In the genomic region with DNA sequence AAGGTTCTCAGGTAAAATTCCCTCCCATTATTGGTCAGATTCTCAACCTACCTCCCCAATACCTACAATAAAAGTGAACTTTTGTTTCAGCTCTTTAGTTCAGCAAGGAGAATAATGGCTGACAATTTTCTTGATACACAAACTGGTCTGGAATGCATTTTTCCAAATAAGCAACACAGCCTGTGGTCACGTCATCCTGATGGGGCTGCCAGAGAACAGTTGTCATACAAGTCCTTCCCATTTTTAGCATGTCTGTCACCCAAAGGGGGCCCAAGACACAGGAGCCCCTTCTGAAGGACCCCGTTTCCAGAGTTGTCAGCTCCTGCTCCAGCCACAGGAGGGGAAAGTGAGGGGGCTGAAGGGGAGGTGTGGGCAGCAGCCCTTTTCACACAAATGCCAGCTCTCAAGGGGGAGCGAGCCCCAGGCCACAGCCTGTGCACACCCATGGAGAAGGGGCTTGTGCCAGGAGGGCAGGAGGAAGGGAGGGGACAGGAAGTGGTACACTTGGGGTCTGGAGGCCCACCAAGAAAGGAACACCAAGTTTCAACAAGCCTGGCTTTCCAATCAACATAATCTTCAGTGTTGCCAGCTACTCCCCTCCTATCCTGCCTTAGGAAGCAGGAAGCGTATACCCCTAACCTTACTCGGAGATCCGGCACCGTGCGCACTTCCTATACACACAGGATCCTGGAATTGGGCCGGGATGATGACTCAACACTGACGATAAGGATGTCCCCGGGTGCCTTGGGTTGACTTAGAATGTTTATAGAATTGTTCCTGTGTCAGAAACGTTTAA, we compare ENCODE assay signal across 13 cellular contexts. TPM values are rescaled to one million over a fixed set of nuclear protein-coding genes. Genes with fewer than 3 reads are reported as not detected.
DNase-seq lines count a peak whose midpoint lies in the region; ATAC-seq and TF ChIP-seq lines count a peak whose summit lies in the region.
"Had no signal": no experiment of that assay in that cellular context is flagged by ENCODE, and none has a peak within 500 bp of the region (broad histone marks: within the 10 kb centered on the region; RNA-seq: fewer than 3 reads in every experiment).

No MANE protein-coding gene starts in this region.

- TF ChIP-seq CTCF in astrocyte of the spinal cord (IDR thresholded peaks at IDR 0.05; ENCODE audit: low read depth, low read length): no peak
- no peak for TF ChIP-seq CTCF in left ventricle myocardium inferior (IDR thresholded peaks at IDR 0.05; ENCODE audit: borderline replicate concordance)

- no peak overlapping the region for H3K4me3 ChIP-seq in astrocyte of the spinal cord (ENCODE audit: low read depth, low read length)
- H3K4me3 ChIP-seq in left ventricle myocardium inferior: no peak overlapping the region
- peak overlapping the region in 1 of 3 donors; percentile 31 for H3K4me3 ChIP-seq in skeletal muscle tissue (ENCODE audit: low read length in 3 of 3)

- H3K27me3 ChIP-seq in left ventricle myocardium inferior (ENCODE audit: low read depth): no peaks in the 10 kb centered on the region
- H3K27me3 ChIP-seq in skeletal muscle tissue (ENCODE audit: control insufficient read depth in 3 of 3, insufficient read depth in 3 of 3, low read length in 3 of 3): no peaks in the 10 kb centered on the region

- intact Hi-C loops in left ventricle myocardium inferior (cut with micrococcal nuclease): no loop called here

- TF ChIP-seq POLR2A in erythroblast (IDR thresholded peaks at IDR 0.05; ENCODE audit: low read length): no peak

- ATAC-seq in activated T-helper 17 cell treated with anti-CD3 and anti-CD28 coated beads, Interleukin-2, amount 50 U/mL, for 72 hours (replicated peaks): no peak
- ATAC-seq: stimulated activated naive CD8-positive, alpha-beta T cell treated with anti-CD3 and anti-CD28 coated beads, Interleukin-15, Interleukin-2, amounts not matched to agents 100 U/mL and 50 U/mL, for 24 hours; T-cell had no signal

- H3K36me3 Mint-ChIP-seq in activated T-helper 17 cell treated with anti-CD3 and anti-CD28 coated beads, Interleukin-2, amount 50 U/mL, for 72 hours (ENCODE audit: low read depth): no peaks in the 10 kb centered on the region
- H3K36me3 Mint-ChIP-seq: T-cell had no signal

- in situ Hi-C loops in astrocyte of the spinal cord (cut with HindIII; ENCODE audit: low sequenced_read_pairs): no loop called here

- no peaks in the 10 kb centered on the region for H3K27me3 Mint-ChIP-seq in activated T-helper 17 cell treated with anti-CD3 and anti-CD28 coated beads, Interleukin-2, amount 50 U/mL, for 72 hours

- H3K4me3 Mint-ChIP-seq in activated T-helper 17 cell treated with anti-CD3 and anti-CD28 coated beads, Interleukin-2, amount 50 U/mL, for 72 hours: no peak overlapping the region
- H3K4me3 Mint-ChIP-seq: nephron, T-cell had no signal

- no peak overlapping the region for H3K27ac Mint-ChIP-seq in activated T-helper 17 cell treated with anti-CD3 and anti-CD28 coated beads, Interleukin-2, amount 50 U/mL, for 72 hours
- H3K27ac Mint-ChIP-seq: nephron, T-cell had no signal

- H3K36me3 ChIP-seq in left ventricle myocardium inferior: peaks cover 60% of the 10 kb centered on the region
- H3K36me3 ChIP-seq in skeletal muscle tissue (ENCODE audit: control insufficient read depth in 3 of 3, insufficient read depth in 3 of 3, low read length in 3 of 3): peaks cover 29 to 61% (median 35%) of the 10 kb centered on the region in 3 donors

- H3K4me1 ChIP-seq in left ventricle myocardium inferior (peaks cover 99% of the 10 kb centered on the region), skeletal muscle tissue (ENCODE audit: control insufficient read depth in 3 of 3, insufficient read depth in 3 of 3, low read length in 3 of 3) (peaks cover 20 to 40% (median 38%) of the 10 kb centered on the region in 3 donors)

- no peaks in the 10 kb centered on the region for H3K9me3 ChIP-seq in left ventricle myocardium inferior (replicated peaks)
- H3K9me3 ChIP-seq in skeletal muscle tissue (ENCODE audit: control insufficient read depth in 3 of 3, low read length in 3 of 3): no peaks in the 10 kb centered on the region

- peak overlapping the region; percentile 11 to 68 (median 35) for H3K9ac ChIP-seq in skeletal muscle tissue (ENCODE audit: low read depth in 1 of 3, low read length in 3 of 3)

- H3K4me1 Mint-ChIP-seq in activated T-helper 17 cell treated with anti-CD3 and anti-CD28 coated beads, Interleukin-2, amount 50 U/mL, for 72 hours: no peaks in the 10 kb centered on the region
- H3K4me1 Mint-ChIP-seq: nephron, T-cell had no signal

- peak; percentile 42 for DNase-seq in GM04503 (ENCODE audit: low read depth)
- peak; percentile 92 for DNase-seq in astrocyte of the spinal cord (ENCODE audit: low read depth, low spot score)
- peak; percentile 75 for DNase-seq in left ventricle myocardium inferior
- DNase-seq in HUDEP-2 (lab: John Stamatoyannopoulos, UW; ENCODE audit: unreplicated experiment in 76 of 76): no peak
- no peak for DNase-seq in erythroblast (lab: John Stamatoyannopoulos, UW)
- DNase-seq in NCI-H2196 treated with DMSO at 0.1 percent for 48 hours (lab: John Stamatoyannopoulos, UW; ENCODE audit: unreplicated experiment): no peak
- DNase-seq: amygdala; DMS153; stimulated activated naive CD8-positive, alpha-beta T cell treated with anti-CD3 and anti-CD28 coated beads, Interleukin-15, Interleukin-2, amounts not matched to agents 100 U/mL and 50 U/mL, for 24 hours; T-cell had no signal

- H3K27ac ChIP-seq in left ventricle myocardium inferior (replicated peaks) (peak overlapping the region; percentile 88), skeletal muscle tissue (ENCODE audit: low read depth, low read length) (peak overlapping the region; percentile 85)

- no peaks in the 10 kb centered on the region for H3K9me3 Mint-ChIP-seq in activated T-helper 17 cell treated with anti-CD3 and anti-CD28 coated beads, Interleukin-2, amount 50 U/mL, for 72 hours
- H3K9me3 Mint-ChIP-seq: nephron, T-cell had no signal

RNA-seq across cellular contexts. Expression of gene PDLIM1, which starts 43.4 kb away (rescaled TPM):
- total RNA-seq in left ventricle myocardium inferior (358 TPM), skeletal muscle tissue (9.9 TPM)
- 1 to 10 TPM in 1 of 2 donors, under 1 TPM in 1; 0.42 to 3.5 TPM for total RNA-seq in activated T-helper 17 cell treated with anti-CD3 and anti-CD28 coated beads, Interleukin-2, amount 50 U/mL, for 72 hours

Comparison
In these comparisons a context has a peak if more than half of its experiments do, and no peak if none do; other contexts are left out.
1. DNase-seq: peak in GM04503 (single experiment), astrocyte of the spinal cord (single experiment) and left ventricle myocardium inferior (single experiment); none in HUDEP-2 (0 of 76), erythroblast (0 of 2) and NCI-H2196 treated with DMSO at 0.1 percent for 48 hours (single experiment).
2. RNA of gene PDLIM1, which starts 43.4 kb away (total RNA-seq): 358 TPM in left ventricle myocardium inferior (single experiment); 9.9 TPM in skeletal muscle tissue (single experiment) and 0.42 to 3.5 TPM in activated T-helper 17 cell treated with anti-CD3 and anti-CD28 coated beads, Interleukin-2, amount 50 U/mL, for 72 hours; every median in the first group is over 10 times any median in the second.